8 cellular contexts compared by ENCODE assay signal in the genomic region with DNA sequence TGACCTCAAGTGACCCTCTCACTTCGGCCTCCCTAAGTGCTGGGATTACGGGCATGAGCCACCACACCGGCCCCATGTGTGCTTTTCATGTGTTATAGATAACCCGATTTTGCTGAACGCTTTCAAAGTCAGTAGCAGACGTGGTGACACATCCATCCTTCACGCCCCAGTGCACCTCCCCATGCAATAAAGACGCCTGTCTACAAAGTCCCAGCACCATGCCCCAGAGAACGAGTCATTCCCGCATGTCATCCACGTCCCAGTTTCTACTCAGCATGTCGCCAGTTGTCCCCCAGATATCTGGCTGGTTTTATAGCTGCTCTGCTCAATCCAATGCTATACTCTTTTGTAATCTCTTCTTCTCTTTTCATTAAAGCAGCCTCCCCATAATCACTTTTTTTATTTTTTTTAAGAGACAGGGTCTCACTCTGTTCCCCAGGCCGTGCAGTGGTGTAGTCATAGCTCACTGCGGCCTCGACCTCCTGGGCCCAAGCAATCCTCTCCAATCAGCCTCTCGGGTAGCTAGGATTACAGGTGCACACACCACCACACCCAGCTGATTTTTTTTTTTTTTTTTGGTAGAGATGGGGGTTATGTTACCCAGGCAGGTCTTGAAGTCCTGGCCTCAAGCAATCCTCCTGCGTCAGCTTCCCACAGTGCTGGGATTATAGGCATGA. TPM values are rescaled to one million over a fixed set of nuclear protein-coding genes. Genes with fewer than 3 reads are reported as not detected.
A peak's percentile ranks its signal among the peaks of the same experiment; 100 is the strongest.
DNase-seq lines count a peak whose midpoint lies in the region; ATAC-seq and TF ChIP-seq lines count a peak whose summit lies in the region.

No MANE protein-coding gene starts in this region.

- H3K4me1 Mint-ChIP-seq in IgD-negative memory B cell, result peaks cover 22 to 55% (median 54%) of the 10 kb centered on the region in 3 donors
- H3K4me1 Mint-ChIP-seq in activated CD8-positive, alpha-beta T cell treated with anti-CD3 and anti-CD28 coated beads, Interleukin-2, amount 10 ng/mL, durations not matched to agents 7 days and 5 days (ENCODE audit: low read depth), result peaks cover 89% of the 10 kb centered on the region
- H3K4me1 Mint-ChIP-seq in memory B cell, result peaks cover 53% of the 10 kb centered on the region

- peak overlapping the region; percentile 78 to 91 (median 86) for H3K4me3 Mint-ChIP-seq in IgD-negative memory B cell
- peak overlapping the region; percentile 65 for H3K4me3 Mint-ChIP-seq in activated CD8-positive, alpha-beta T cell treated with anti-CD3 and anti-CD28 coated beads, Interleukin-2, amount 10 ng/mL, durations not matched to agents 7 days and 5 days
- peak overlapping the region; percentile 88 for H3K4me3 Mint-ChIP-seq in memory B cell

- no peak for ATAC-seq in activated CD8-positive, alpha-beta T cell treated with anti-CD3 and anti-CD28 coated beads, Interleukin-2, amount 10 ng/mL, durations not matched to agents 7 days and 5 days
- ATAC-seq in memory B cell (ENCODE audit: low read depth) (peak; percentile 51), SK-N-SH treated with all-trans-retinoic acid at 6 μM for 48 hours (no peak), GM21360 (IDR thresholded peaks at IDR 0.05; ENCODE audit: unreplicated experiment) (no peak), GM19463 (IDR thresholded peaks at IDR 0.05; ENCODE audit: unreplicated experiment) (no peak)

- peaks cover 1% of the 10 kb centered on the region for H3K27me3 Mint-ChIP-seq in IgD-negative memory B cell
- no peaks in the 10 kb centered on the region for H3K27me3 Mint-ChIP-seq in activated CD8-positive, alpha-beta T cell treated with anti-CD3 and anti-CD28 coated beads, Interleukin-2, amount 10 ng/mL, durations not matched to agents 7 days and 5 days (ENCODE audit: low read depth)
- no peaks in the 10 kb centered on the region for H3K27me3 Mint-ChIP-seq in memory B cell

- TF ChIP-seq CTCF in GM13977 (IDR thresholded peaks at IDR 0.05; ENCODE audit: extremely low read depth, insufficient read depth, missing control alignments), result no peak

- CTCF ChIA-PET in activated CD8-positive, alpha-beta T cell treated with anti-CD3 and anti-CD28 coated beads, Interleukin-2, amount 10 ng/mL, durations not matched to agents 7 days and 5 days (lab: Charles Lee), result interaction anchor here (0.7 to 3.8 kb wide), 9 partner anchors 9 to 104 kb away, joined by 3 to 39 read pairs (median 6); a partner anchor contains a TSS

- POLR2A ChIA-PET in activated CD8-positive, alpha-beta T cell treated with anti-CD3 and anti-CD28 coated beads, Interleukin-2, amount 10 ng/mL, durations not matched to agents 7 days and 5 days (lab: Charles Lee), result interaction anchor here (0.5 to 3.1 kb wide), 6 partner anchors 37 to 444 kb away, joined by 3 to 26 read pairs (median 4); a partner anchor contains a TSS

- in situ Hi-C loops in GM13977 (cut with MboI; ENCODE audit: low pct_unique_long_range_greater_than_20kb, low sequenced_read_pairs, unreplicated experiment), result no loop called here

- peak overlapping the region; percentile 86 to 98 (median 95) for H3K27ac Mint-ChIP-seq in IgD-negative memory B cell
- H3K27ac Mint-ChIP-seq in activated CD8-positive, alpha-beta T cell treated with anti-CD3 and anti-CD28 coated beads, Interleukin-2, amount 10 ng/mL, durations not matched to agents 7 days and 5 days, result peak overlapping the region; percentile 90
- peak overlapping the region; percentile 91 for H3K27ac Mint-ChIP-seq in memory B cell

- H3K36me3 Mint-ChIP-seq in IgD-negative memory B cell (no peaks in the 10 kb centered on the region), memory B cell (peaks cover 11% of the 10 kb centered on the region)
- peaks cover 74% of the 10 kb centered on the region for H3K36me3 Mint-ChIP-seq in activated CD8-positive, alpha-beta T cell treated with anti-CD3 and anti-CD28 coated beads, Interleukin-2, amount 10 ng/mL, durations not matched to agents 7 days and 5 days (ENCODE audit: low read depth)

- DNase-seq in GM13977 (ENCODE audit: low spot score) (peak; percentile 54), memory B cell (ENCODE audit: low spot score in 2 of 2) (peak; percentile 32 to 41), NCI-H2107 treated with DMSO at 0.1 percent for 48 hours (lab: John Stamatoyannopoulos, UW; ENCODE audit: unreplicated experiment) (no peak)
- peak; percentile 32 for DNase-seq in activated CD8-positive, alpha-beta T cell treated with anti-CD3 and anti-CD28 coated beads, Interleukin-2, amount 10 ng/mL, durations not matched to agents 7 days and 5 days

- H3K9me3 Mint-ChIP-seq in IgD-negative memory B cell (no peaks in the 10 kb centered on the region), memory B cell (no peaks in the 10 kb centered on the region)
- H3K9me3 Mint-ChIP-seq in activated CD8-positive, alpha-beta T cell treated with anti-CD3 and anti-CD28 coated beads, Interleukin-2, amount 10 ng/mL, durations not matched to agents 7 days and 5 days (ENCODE audit: insufficient read depth), result peaks cover 6% of the 10 kb centered on the region

TF ChIP-seq in SK-N-SH treated with all-trans-retinoic acid at 6 μM for 48 hours, 23 proteins besides CTCF, POLR2A, EP300 and RAD21 (continues in another document):
- no peak for TF ChIP-seq ZNF565 (CRISPR knock-in tag; conservative IDR thresholded peaks at IDR 0.05; ENCODE audit: low read depth)
- TF ChIP-seq, protein P1, sequence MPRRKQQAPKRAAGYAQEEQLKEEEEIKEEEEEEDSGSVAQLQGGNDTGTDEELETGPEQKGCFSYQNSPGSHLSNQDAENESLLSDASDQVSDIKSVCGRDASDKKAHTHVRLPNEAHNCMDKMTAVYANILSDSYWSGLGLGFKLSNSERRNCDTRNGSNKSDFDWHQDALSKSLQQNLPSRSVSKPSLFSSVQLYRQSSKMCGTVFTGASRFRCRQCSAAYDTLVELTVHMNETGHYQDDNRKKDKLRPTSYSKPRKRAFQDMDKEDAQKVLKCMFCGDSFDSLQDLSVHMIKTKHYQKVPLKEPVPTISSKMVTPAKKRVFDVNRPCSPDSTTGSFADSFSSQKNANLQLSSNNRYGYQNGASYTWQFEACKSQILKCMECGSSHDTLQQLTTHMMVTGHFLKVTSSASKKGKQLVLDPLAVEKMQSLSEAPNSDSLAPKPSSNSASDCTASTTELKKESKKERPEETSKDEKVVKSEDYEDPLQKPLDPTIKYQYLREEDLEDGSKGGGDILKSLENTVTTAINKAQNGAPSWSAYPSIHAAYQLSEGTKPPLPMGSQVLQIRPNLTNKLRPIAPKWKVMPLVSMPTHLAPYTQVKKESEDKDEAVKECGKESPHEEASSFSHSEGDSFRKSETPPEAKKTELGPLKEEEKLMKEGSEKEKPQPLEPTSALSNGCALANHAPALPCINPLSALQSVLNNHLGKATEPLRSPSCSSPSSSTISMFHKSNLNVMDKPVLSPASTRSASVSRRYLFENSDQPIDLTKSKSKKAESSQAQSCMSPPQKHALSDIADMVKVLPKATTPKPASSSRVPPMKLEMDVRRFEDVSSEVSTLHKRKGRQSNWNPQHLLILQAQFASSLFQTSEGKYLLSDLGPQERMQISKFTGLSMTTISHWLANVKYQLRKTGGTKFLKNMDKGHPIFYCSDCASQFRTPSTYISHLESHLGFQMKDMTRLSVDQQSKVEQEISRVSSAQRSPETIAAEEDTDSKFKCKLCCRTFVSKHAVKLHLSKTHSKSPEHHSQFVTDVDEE (CRISPR knock-in tag; IDR thresholded peaks at IDR 0.05), result no peak
- no peak for TF ChIP-seq PPARA (CRISPR knock-in tag; IDR thresholded peaks at IDR 0.05; ENCODE audit: borderline replicate concordance)
- no peak for TF ChIP-seq GLIS3 (CRISPR knock-in tag; IDR thresholded peaks at IDR 0.05)
- TF ChIP-seq ZFP3 (CRISPR knock-in tag; IDR thresholded peaks at IDR 0.05), result no peak
- TF ChIP-seq ZNF70 (CRISPR knock-in tag; IDR thresholded peaks at IDR 0.05), result no peak
- TF ChIP-seq, protein P2, sequence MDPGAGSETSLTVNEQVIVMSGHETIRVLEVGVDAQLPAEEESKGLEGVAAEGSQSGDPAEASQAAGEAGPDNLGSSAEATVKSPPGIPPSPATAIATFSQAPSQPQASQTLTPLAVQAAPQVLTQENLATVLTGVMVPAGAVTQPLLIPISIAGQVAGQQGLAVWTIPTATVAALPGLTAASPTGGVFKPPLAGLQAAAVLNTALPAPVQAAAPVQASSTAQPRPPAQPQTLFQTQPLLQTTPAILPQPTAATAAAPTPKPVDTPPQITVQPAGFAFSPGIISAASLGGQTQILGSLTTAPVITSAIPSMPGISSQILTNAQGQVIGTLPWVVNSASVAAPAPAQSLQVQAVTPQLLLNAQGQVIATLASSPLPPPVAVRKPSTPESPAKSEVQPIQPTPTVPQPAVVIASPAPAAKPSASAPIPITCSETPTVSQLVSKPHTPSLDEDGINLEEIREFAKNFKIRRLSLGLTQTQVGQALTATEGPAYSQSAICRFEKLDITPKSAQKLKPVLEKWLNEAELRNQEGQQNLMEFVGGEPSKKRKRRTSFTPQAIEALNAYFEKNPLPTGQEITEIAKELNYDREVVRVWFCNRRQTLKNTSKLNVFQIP (CRISPR knock-in tag; IDR thresholded peaks at IDR 0.05; ENCODE audit: borderline replicate concordance, low read depth), result no peak
- no peak for TF ChIP-seq ZC3H10 (CRISPR knock-in tag; IDR thresholded peaks at IDR 0.05)
- TF ChIP-seq TCF4 (CRISPR knock-in tag; IDR thresholded peaks at IDR 0.05; ENCODE audit: borderline replicate concordance), result no peak
- TF ChIP-seq CSDC2 (CRISPR knock-in tag; IDR thresholded peaks at IDR 0.05), result no peak
- TF ChIP-seq TOX (CRISPR knock-in tag; IDR thresholded peaks at IDR 0.05; ENCODE audit: borderline replicate concordance), result no peak
- no peak for TF ChIP-seq RARB (CRISPR knock-in tag; IDR thresholded peaks at IDR 0.05)
- TF ChIP-seq OSR1 (CRISPR knock-in tag; IDR thresholded peaks at IDR 0.05), result no peak
- TF ChIP-seq, protein P3, sequence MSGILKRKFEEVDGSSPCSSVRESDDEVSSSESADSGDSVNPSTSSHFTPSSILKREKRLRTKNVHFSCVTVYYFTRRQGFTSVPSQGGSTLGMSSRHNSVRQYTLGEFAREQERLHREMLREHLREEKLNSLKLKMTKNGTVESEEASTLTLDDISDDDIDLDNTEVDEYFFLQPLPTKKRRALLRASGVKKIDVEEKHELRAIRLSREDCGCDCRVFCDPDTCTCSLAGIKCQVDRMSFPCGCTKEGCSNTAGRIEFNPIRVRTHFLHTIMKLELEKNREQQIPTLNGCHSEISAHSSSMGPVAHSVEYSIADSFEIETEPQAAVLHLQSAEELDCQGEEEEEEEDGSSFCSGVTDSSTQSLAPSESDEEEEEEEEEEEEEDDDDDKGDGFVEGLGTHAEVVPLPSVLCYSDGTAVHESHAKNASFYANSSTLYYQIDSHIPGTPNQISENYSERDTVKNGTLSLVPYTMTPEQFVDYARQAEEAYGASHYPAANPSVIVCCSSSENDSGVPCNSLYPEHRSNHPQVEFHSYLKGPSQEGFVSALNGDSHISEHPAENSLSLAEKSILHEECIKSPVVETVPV (CRISPR knock-in tag; IDR thresholded peaks at IDR 0.05), result no peak
- TF ChIP-seq ZNF8 (CRISPR knock-in tag; IDR thresholded peaks at IDR 0.05), result no peak

RNA-seq across cellular contexts. Expression of a gene that starts 42.5 kb away (rescaled TPM):
- polyA plus RNA-seq in IgD-negative memory B cell, result 109 TPM
- total RNA-seq in activated CD8-positive, alpha-beta T cell treated with anti-CD3 and anti-CD28 coated beads, Interleukin-2, amount 10 ng/mL, durations not matched to agents 7 days and 5 days, result 100 to 1,000 TPM; 239 to 240 TPM

RNA-seq across cellular contexts. Expression of a gene that starts 59.2 kb away (rescaled TPM):
- 53.5 TPM for polyA plus RNA-seq in IgD-negative memory B cell
- total RNA-seq in activated CD8-positive, alpha-beta T cell treated with anti-CD3 and anti-CD28 coated beads, Interleukin-2, amount 10 ng/mL, durations not matched to agents 7 days and 5 days, result 10 to 100 TPM; 36.5 to 36.6 TPM
